8 cellular contexts compared by ENCODE assay signal in the genomic region with DNA sequence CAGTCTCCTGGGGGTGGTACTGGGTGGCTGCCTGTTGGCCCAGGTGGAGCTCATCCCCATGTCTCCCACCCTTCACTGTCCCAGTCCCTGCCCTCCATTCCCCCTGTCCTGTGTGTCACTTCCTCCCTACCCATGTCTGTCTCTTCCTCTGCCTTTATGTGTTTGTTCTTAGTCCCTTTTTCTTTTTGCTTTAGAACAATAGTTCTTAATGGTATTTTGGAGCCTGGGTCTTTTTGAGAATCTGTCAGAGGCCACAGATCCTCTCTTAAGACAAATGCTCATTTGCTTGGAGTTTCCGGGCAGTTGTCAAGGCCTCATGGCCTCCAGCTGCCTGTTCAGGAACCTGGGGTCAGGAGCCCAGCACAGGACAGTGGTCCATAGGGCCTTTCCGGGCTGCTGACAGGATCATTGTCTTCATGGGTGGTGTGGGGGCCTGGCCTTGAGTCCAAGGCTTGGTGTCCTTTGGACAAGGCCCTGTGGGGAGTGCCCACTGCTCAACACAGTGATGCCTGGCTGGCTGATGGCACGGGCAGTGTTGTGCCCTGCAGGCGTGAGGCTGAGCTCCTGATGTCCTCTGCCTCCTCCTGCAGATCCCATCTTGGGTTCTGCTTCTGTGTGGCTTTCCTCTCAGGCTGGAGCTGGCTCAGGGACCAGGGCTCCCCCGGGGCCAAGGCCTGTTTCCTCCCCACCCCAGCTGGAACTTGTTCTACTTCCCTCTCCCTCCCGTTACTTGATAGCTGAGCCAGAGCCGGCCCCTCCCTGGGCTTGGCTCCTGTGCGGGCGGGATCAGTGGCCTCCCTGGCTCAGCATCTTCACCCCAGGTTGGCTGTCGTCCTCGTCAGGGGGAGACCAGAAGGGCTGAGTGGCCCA. TPM values are rescaled to one million over a fixed set of nuclear protein-coding genes. Genes with fewer than 3 reads are reported as not detected.
DNase-seq lines count a peak whose midpoint lies in the region; TF ChIP-seq lines count a peak whose summit lies in the region.

No MANE protein-coding gene starts in this region.

- no peak for TF ChIP-seq CTCF in colonic mucosa (IDR thresholded peaks at IDR 0.05)

- DNase-seq in Ammon's horn (ENCODE audit: low spot score) (peak; percentile 26), NCI-H2171 treated with DMSO at 0.1 percent for 48 hours (lab: John Stamatoyannopoulos, UW) (peak; percentile 32), colonic mucosa (peak; percentile 83), glomerular visceral epithelial cell (ENCODE audit: extremely low spot score) (no peak), T1000 (lab: John Stamatoyannopoulos, UW) (no peak)
- DNase-seq in activated CD4-positive, alpha-beta T cell treated with anti-CD3 and anti-CD28 coated beads for 1 hour = no peak
- DNase-seq in stimulated activated naive CD4-positive, alpha-beta T cell (lab: John Stamatoyannopoulos, UW) = no peak

- H3K4me3 ChIP-seq in colonic mucosa (peak overlapping the region; percentile 5), muscle layer of duodenum (ENCODE audit: low read depth in 1 of 2, low read length in 2 of 2) (peak overlapping the region; percentile 35 to 49)

- peaks cover 57% of the 10 kb centered on the region for H3K4me1 ChIP-seq in colonic mucosa
- H3K4me1 ChIP-seq in muscle layer of duodenum (ENCODE audit: control insufficient read depth in 1 of 2, insufficient read depth in 2 of 2, low read length in 2 of 2) = peaks cover 38 to 80% of the 10 kb centered on the region in 2 donors

- H3K27me3 ChIP-seq in colonic mucosa (no peaks in the 10 kb centered on the region), muscle layer of duodenum (ENCODE audit: low read depth, low read length) (no peaks in the 10 kb centered on the region)

- H3K27ac ChIP-seq in colonic mucosa (peak overlapping the region; percentile 82), muscle layer of duodenum (ENCODE audit: low read length) (peak overlapping the region; percentile 67)

- intact Hi-C loops in colonic mucosa (cut with DNase I) = no loop called here

- no peaks in the 10 kb centered on the region for H3K36me3 ChIP-seq in colonic mucosa
- peaks cover 5 to 8% of the 10 kb centered on the region in 2 donors for H3K36me3 ChIP-seq in muscle layer of duodenum (ENCODE audit: control insufficient read depth in 1 of 2, insufficient read depth in 2 of 2, low read length in 2 of 2)

- peak overlapping the region; percentile 44 to 75 for H3K9ac ChIP-seq in colonic mucosa (ENCODE audit: low read depth in 2 of 2, low read length in 2 of 2)

- H3K9me3 ChIP-seq in colonic mucosa (no peaks in the 10 kb centered on the region), muscle layer of duodenum (ENCODE audit: control insufficient read depth in 1 of 2, low read length in 2 of 2) (no peaks in the 10 kb centered on the region)

RNA-seq across cellular contexts. Expression of a gene that starts 3.5 kb away (rescaled TPM):
- total RNA-seq in colonic mucosa = 10 to 100 TPM; 67.3 to 87.8 TPM

RNA-seq across cellular contexts. Expression of a gene that starts 24.5 kb away (rescaled TPM):
- total RNA-seq in colonic mucosa = 10 to 100 TPM; 42.3 to 53.4 TPM

RNA-seq across cellular contexts. Expression of a gene that starts 27.2 kb away (rescaled TPM):
- total RNA-seq in colonic mucosa = 1 to 10 TPM; 1.0 to 3.6 TPM

RNA-seq across cellular contexts. Expression of a gene that starts 47.7 kb away (rescaled TPM):
- total RNA-seq in colonic mucosa = 1 to 10 TPM in 1 of 2 donors, not detected in 1; 1.4 TPM

RNA-seq across cellular contexts. Expression of a gene that starts 51.5 kb away (rescaled TPM):
- 100 to 1,000 TPM in 1 of 2 donors, 10 to 100 TPM in 1; 56.0 to 126 TPM for total RNA-seq in colonic mucosa

Comparison
In these comparisons a context has a peak if more than half of its experiments do, and no peak if none do; other contexts are left out.
1. DNase-seq: peak in Ammon's horn (single experiment), NCI-H2171 treated with DMSO at 0.1 percent for 48 hours (single experiment) and colonic mucosa (single experiment); none in glomerular visceral epithelial cell (single experiment), T1000 (single experiment), activated CD4-positive, alpha-beta T cell treated with anti-CD3 and anti-CD28 coated beads for 1 hour (single experiment) and stimulated activated naive CD4-positive, alpha-beta T cell (0 of 6).